Comparison of ENCODE assay signal across 1 cellular context in the genomic region with DNA sequence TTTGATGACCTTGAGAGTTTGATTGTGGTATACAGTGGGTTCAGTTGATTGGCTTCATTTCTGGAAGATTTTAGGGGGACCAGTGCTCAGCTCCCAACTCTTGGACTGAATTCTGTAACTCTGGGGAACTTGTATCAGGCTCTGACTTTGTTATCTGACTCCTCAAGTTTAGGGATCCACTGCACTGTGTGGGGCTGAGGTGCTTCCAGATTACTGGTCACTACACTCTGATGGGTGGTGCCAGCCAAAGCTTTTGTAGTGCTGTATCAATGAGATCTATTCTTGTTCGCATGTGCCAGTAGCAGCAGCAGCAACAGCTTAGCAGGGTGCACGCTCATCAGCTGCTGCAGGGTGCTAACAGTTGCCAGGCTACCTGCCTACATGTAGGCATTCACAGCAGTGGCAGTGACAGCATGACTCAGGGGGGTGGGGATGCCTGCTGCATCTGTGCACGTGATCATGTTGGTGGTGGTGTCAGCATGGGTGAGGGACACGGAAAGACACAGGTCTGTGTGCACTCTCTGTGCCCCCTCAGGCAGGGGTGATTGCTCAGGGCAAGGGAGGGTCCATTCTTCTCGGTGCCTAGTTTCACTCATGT.
TF ChIP-seq lines count a peak whose summit lies in the region.

No MANE protein-coding gene starts in this region.

TF ChIP-seq in GM23338, 12 proteins besides CTCF, POLR2A, EP300 and RAD21 (continued from another document):
- TF ChIP-seq, protein P1, sequence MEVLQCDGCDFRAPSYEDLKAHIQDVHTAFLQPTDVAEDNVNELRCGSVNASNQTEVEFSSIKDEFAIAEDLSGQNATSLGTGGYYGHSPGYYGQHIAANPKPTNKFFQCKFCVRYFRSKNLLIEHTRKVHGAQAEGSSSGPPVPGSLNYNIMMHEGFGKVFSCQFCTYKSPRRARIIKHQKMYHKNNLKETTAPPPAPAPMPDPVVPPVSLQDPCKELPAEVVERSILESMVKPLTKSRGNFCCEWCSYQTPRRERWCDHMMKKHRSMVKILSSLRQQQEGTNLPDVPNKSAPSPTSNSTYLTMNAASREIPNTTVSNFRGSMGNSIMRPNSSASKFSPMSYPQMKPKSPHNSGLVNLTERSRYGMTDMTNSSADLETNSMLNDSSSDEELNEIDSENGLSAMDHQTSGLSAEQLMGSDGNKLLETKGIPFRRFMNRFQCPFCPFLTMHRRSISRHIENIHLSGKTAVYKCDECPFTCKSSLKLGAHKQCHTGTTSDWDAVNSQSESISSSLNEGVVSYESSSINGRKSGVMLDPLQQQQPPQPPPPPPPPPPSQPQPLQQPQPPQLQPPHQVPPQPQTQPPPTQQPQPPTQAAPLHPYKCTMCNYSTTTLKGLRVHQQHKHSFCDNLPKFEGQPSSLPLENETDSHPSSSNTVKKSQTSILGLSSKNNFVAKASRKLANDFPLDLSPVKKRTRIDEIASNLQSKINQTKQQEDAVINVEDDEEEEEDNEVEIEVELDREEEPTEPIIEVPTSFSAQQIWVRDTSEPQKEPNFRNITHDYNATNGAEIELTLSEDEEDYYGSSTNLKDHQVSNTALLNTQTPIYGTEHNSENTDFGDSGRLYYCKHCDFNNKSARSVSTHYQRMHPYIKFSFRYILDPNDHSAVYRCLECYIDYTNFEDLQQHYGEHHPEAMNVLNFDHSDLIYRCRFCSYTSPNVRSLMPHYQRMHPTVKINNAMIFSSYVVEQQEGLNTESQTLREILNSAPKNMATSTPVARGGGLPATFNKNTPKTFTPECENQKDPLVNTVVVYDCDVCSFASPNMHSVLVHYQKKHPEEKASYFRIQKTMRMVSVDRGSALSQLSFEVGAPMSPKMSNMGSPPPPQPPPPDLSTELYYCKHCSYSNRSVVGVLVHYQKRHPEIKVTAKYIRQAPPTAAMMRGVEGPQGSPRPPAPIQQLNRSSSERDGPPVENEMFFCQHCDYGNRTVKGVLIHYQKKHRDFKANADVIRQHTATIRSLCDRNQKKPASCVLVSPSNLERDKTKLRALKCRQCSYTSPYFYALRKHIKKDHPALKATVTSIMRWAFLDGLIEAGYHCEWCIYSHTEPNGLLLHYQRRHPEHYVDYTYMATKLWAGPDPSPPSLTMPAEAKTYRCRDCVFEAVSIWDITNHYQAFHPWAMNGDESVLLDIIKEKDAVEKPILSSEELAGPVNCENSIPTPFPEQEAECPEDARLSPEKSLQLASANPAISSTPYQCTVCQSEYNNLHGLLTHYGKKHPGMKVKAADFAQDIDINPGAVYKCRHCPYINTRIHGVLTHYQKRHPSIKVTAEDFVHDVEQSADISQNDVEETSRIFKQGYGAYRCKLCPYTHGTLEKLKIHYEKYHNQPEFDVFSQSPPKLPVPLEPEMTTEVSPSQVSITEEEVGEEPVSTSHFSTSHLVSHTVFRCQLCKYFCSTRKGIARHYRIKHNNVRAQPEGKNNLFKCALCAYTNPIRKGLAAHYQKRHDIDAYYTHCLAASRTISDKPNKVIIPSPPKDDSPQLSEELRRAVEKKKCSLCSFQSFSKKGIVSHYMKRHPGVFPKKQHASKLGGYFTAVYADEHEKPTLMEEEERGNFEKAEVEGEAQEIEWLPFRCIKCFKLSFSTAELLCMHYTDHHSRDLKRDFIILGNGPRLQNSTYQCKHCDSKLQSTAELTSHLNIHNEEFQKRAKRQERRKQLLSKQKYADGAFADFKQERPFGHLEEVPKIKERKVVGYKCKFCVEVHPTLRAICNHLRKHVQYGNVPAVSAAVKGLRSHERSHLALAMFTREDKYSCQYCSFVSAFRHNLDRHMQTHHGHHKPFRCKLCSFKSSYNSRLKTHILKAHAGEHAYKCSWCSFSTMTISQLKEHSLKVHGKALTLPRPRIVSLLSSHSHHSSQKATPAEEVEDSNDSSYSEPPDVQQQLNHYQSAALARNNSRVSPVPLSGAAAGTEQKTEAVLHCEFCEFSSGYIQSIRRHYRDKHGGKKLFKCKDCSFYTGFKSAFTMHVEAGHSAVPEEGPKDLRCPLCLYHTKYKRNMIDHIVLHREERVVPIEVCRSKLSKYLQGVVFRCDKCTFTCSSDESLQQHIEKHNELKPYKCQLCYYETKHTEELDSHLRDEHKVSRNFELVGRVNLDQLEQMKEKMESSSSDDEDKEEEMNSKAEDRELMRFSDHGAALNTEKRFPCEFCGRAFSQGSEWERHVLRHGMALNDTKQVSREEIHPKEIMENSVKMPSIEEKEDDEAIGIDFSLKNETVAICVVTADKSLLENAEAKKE (CRISPR knock-in tag; IDR thresholded peaks at IDR 0.05), result no peak
- TF ChIP-seq EZH2 (IDR thresholded peaks at IDR 0.05; ENCODE audit: low read depth, unreplicated experiment), result no peak
TF ChIP-seq in GM23338: peak in this region for 0.
